Comparison of ENCODE assay signal across 1 cellular context in genomic region chr2:26540306-26540705, GRCh38.
A peak's percentile ranks its signal among the peaks of the same experiment; 100 is the strongest.
TF ChIP-seq lines count a peak whose summit lies in the region.

No MANE protein-coding gene starts in this region.

TF ChIP-seq in A549, 52 proteins besides CTCF, POLR2A, EP300 and RAD21 (continued from another document):
- TF ChIP-seq, protein P1, sequence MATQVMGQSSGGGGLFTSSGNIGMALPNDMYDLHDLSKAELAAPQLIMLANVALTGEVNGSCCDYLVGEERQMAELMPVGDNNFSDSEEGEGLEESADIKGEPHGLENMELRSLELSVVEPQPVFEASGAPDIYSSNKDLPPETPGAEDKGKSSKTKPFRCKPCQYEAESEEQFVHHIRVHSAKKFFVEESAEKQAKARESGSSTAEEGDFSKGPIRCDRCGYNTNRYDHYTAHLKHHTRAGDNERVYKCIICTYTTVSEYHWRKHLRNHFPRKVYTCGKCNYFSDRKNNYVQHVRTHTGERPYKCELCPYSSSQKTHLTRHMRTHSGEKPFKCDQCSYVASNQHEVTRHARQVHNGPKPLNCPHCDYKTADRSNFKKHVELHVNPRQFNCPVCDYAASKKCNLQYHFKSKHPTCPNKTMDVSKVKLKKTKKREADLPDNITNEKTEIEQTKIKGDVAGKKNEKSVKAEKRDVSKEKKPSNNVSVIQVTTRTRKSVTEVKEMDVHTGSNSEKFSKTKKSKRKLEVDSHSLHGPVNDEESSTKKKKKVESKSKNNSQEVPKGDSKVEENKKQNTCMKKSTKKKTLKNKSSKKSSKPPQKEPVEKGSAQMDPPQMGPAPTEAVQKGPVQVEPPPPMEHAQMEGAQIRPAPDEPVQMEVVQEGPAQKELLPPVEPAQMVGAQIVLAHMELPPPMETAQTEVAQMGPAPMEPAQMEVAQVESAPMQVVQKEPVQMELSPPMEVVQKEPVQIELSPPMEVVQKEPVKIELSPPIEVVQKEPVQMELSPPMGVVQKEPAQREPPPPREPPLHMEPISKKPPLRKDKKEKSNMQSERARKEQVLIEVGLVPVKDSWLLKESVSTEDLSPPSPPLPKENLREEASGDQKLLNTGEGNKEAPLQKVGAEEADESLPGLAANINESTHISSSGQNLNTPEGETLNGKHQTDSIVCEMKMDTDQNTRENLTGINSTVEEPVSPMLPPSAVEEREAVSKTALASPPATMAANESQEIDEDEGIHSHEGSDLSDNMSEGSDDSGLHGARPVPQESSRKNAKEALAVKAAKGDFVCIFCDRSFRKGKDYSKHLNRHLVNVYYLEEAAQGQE (IDR thresholded peaks at IDR 0.05): peak; percentile 34; the same call in 1 of the 2 replicates
